In the genomic region with DNA sequence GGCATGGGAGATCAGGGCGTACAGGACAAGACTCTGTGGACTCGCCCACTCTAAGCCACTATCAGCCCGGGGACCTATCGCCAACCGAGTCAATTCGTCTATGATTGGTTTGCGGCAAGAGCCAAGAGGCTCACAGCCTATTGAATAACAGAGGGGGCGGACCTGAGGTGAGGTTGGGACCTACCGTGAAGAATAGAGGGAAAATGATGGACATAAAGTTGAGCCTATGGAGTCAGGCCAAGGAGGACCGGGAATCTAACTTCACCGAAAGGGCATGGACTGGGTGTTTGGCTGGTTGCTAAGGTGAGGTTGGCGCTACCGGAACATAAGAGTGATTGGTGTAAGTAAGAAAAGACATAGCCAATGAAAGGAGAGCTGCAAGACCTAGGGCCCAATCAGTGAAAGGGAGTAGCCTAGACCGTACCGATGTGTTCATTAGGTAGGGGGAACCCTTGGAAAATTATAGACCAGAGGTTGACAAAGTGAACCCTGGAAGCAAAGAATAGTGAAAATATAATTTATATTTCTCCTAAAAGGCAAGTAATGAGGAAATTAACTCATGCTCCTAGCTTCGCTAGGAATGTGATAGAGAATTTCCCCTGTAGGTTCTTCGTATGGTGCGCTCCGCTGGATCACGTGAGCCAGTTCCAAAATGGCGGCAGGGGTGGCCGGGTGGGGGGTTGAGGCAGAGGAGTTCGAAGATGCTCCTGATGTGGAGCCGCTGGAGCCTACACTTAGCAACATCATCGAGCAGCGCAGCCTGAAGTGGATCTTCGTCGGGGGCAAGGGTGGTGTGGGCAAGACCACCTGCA, we compare ENCODE assay signal across 8 cellular contexts. TPM values are rescaled to one million over a fixed set of nuclear protein-coding genes. Genes with fewer than 3 reads are reported as not detected.
A peak's percentile ranks its signal among the peaks of the same experiment; 100 is the strongest.
DNase-seq lines count a peak whose midpoint lies in the region; ATAC-seq and TF ChIP-seq lines count a peak whose summit lies in the region.

A gene (plus strand): TSS at position 644 of the 812 bp plus-strand sequence. CDS start 9 bp downstream, at position 653.

- no peaks in the 10 kb centered on the region for H3K9me2 ChIP-seq in Karpas-422 (replicated peaks; ENCODE audit: insufficient read depth, low read length)

- ATAC-seq in DND-41 (ENCODE audit: insufficient read depth, low read depth) (peak; percentile 90), GM21825 (IDR thresholded peaks at IDR 0.05; ENCODE audit: unreplicated experiment) (peak; percentile 67)
- ATAC-seq in naive thymus-derived CD8-positive, alpha-beta T cell, result peak; percentile 83 to 87

- peak within 1 kb of the TSS; percentile 71 to 79; a peak in 3 of 4 replicates for H3K4me3 ChIP-seq in DND-41 (ENCODE audit: low read depth in 1 of 2, low read length in 2 of 2)
- H3K4me3 ChIP-seq in Karpas-422 (ENCODE audit: low read length), result peak within 1 kb of the TSS; percentile 94
- H3K4me3 ChIP-seq in fibroblast of mammary gland (ENCODE audit: control insufficient read depth, low read depth, low read length), result peak within 1 kb of the TSS; percentile 79

- peaks cover 50% of the 10 kb centered on the region for H3K79me2 ChIP-seq in DND-41 (ENCODE audit: insufficient read depth, low read length)
- H3K79me2 ChIP-seq in Karpas-422 (ENCODE audit: low read length), result peaks cover 43% of the 10 kb centered on the region

- H3K4me2 ChIP-seq in DND-41 (ENCODE audit: insufficient read depth, low read length) (peak within 1 kb of the TSS; percentile 91), Karpas-422 (ENCODE audit: low read depth, low read length, poor library complexity, severe bottlenecking) (peak within 1 kb of the TSS; percentile 89)

- H3K4me3 Mint-ChIP-seq in activated T-helper 2 cell treated with anti-CD3 and anti-CD28 coated beads, Interferon-gamma antibody, Interleukin-2, Interleukin-4, amounts not matched to agents 10 μg/mL and 5 μg/mL and 100 μg/mL, durations not matched to agents 14 hours and 24 hours and 36 hours (ENCODE audit: low read depth), result peak within 1 kb of the TSS; percentile 98
- H3K4me3 Mint-ChIP-seq in naive thymus-derived CD8-positive, alpha-beta T cell, result peak within 1 kb of the TSS; percentile 96 to 100 (median 99)

- H3K9ac ChIP-seq in DND-41 (ENCODE audit: low read depth, low read length), result peak within 1 kb of the TSS; percentile 69
- H3K9ac ChIP-seq in Karpas-422 (ENCODE audit: low read length), result peak within 1 kb of the TSS; percentile 85

- H3K27me3 Mint-ChIP-seq in activated T-helper 2 cell treated with anti-CD3 and anti-CD28 coated beads, Interferon-gamma antibody, Interleukin-2, Interleukin-4, amounts not matched to agents 10 μg/mL and 5 μg/mL and 100 μg/mL, durations not matched to agents 14 hours and 24 hours and 36 hours (ENCODE audit: low read depth), result no peaks in the 10 kb centered on the region
- H3K27me3 Mint-ChIP-seq in naive thymus-derived CD8-positive, alpha-beta T cell, result no peaks in the 10 kb centered on the region

- peaks cover 31% of the 10 kb centered on the region for H3K36me3 Mint-ChIP-seq in activated T-helper 2 cell treated with anti-CD3 and anti-CD28 coated beads, Interferon-gamma antibody, Interleukin-2, Interleukin-4, amounts not matched to agents 10 μg/mL and 5 μg/mL and 100 μg/mL, durations not matched to agents 14 hours and 24 hours and 36 hours (ENCODE audit: low read depth)
- peaks cover 0 to 34% (median 3%) of the 10 kb centered on the region in 3 donors for H3K36me3 Mint-ChIP-seq in naive thymus-derived CD8-positive, alpha-beta T cell

- H3K9me3 ChIP-seq in DND-41 (ENCODE audit: insufficient read depth, low read length, severe bottlenecking) (no peaks in the 10 kb centered on the region), Karpas-422 (ENCODE audit: low read length) (no peaks in the 10 kb centered on the region)

- POLR2A ChIA-PET in naive thymus-derived CD8-positive, alpha-beta T cell (lab: Charles Lee), result interaction anchor here (0.8 to 7.9 kb wide), 9 partner anchors 8 to 404 kb away, joined by 3 to 158 read pairs (median 5); a partner anchor contains a TSS

- intact Hi-C loops in activated T-helper 2 cell treated with anti-CD3 and anti-CD28 coated beads, Interferon-gamma antibody, Interleukin-2, Interleukin-4, amounts not matched to agents 10 μg/mL and 5 μg/mL and 100 μg/mL, durations not matched to agents 14 hours and 24 hours and 36 hours (cut with micrococcal nuclease), result loop anchor here (1.0 kb wide), 1 partner anchor 201 kb away; a partner anchor contains a TSS

- TF ChIP-seq CTCF in DND-41 (IDR thresholded peaks at IDR 0.05; ENCODE audit: borderline replicate concordance, extremely low read depth, low read length, poor library complexity, severe bottlenecking), result no peak
- TF ChIP-seq CTCF in fibroblast of mammary gland (conservative IDR thresholded peaks at IDR 0.05; ENCODE audit: control insufficient read depth, insufficient read depth, low read depth, low read length), result no peak

- H2AFZ ChIP-seq in DND-41 (ENCODE audit: low read depth, low read length) (peak within 1 kb of the TSS; percentile 84), Karpas-422 (ENCODE audit: low read length) (peak within 1 kb of the TSS; percentile 63)

- peak within 1 kb of the TSS; percentile 78 for H3K27ac Mint-ChIP-seq in activated T-helper 2 cell treated with anti-CD3 and anti-CD28 coated beads, Interferon-gamma antibody, Interleukin-2, Interleukin-4, amounts not matched to agents 10 μg/mL and 5 μg/mL and 100 μg/mL, durations not matched to agents 14 hours and 24 hours and 36 hours
- H3K27ac Mint-ChIP-seq in naive thymus-derived CD8-positive, alpha-beta T cell, result peak within 1 kb of the TSS; percentile 93 to 100 (median 98)

- H3K4me1 Mint-ChIP-seq in activated T-helper 2 cell treated with anti-CD3 and anti-CD28 coated beads, Interferon-gamma antibody, Interleukin-2, Interleukin-4, amounts not matched to agents 10 μg/mL and 5 μg/mL and 100 μg/mL, durations not matched to agents 14 hours and 24 hours and 36 hours (ENCODE audit: low read depth), result peaks cover 29% of the 10 kb centered on the region
- H3K4me1 Mint-ChIP-seq in naive thymus-derived CD8-positive, alpha-beta T cell, result peaks cover 22 to 48% (median 44%) of the 10 kb centered on the region in 4 donors

- H3K4me1 ChIP-seq in DND-41 (ENCODE audit: insufficient read depth, low read length), result peaks cover 52% of the 10 kb centered on the region
- peaks cover 33% of the 10 kb centered on the region for H3K4me1 ChIP-seq in Karpas-422 (ENCODE audit: low read length)

- H3K27me3 ChIP-seq in DND-41 (ENCODE audit: insufficient read depth, low read length, poor library complexity) (no peaks in the 10 kb centered on the region), Karpas-422 (ENCODE audit: low read length) (no peaks in the 10 kb centered on the region)

- peak within 1 kb of the TSS; percentile 93 for H3K27ac ChIP-seq in DND-41 (ENCODE audit: low read length)
- peak within 1 kb of the TSS; percentile 70 for H3K27ac ChIP-seq in Karpas-422 (ENCODE audit: low read length)

- no peaks in the 10 kb centered on the region for H3K9me3 Mint-ChIP-seq in activated T-helper 2 cell treated with anti-CD3 and anti-CD28 coated beads, Interferon-gamma antibody, Interleukin-2, Interleukin-4, amounts not matched to agents 10 μg/mL and 5 μg/mL and 100 μg/mL, durations not matched to agents 14 hours and 24 hours and 36 hours
- H3K9me3 Mint-ChIP-seq in naive thymus-derived CD8-positive, alpha-beta T cell, result no peaks in the 10 kb centered on the region

- H3K36me3 ChIP-seq in DND-41 (ENCODE audit: insufficient read depth, low read length) (peaks cover 30% of the 10 kb centered on the region), Karpas-422 (ENCODE audit: insufficient read depth, low read length) (peaks cover 8% of the 10 kb centered on the region; the same call in 1 of the 2 replicates)

- peak; percentile 92 for DNase-seq in DND-41
- DNase-seq in Karpas-422, result peak; percentile 96
- peak; percentile 92 for DNase-seq in RPMI8226
- peak; percentile 78 for DNase-seq in activated T-helper 2 cell treated with anti-CD3 and anti-CD28 coated beads, Interferon-gamma antibody, Interleukin-2, Interleukin-4, amounts not matched to agents 10 μg/mL and 5 μg/mL and 100 μg/mL, durations not matched to agents 14 hours and 24 hours and 36 hours (ENCODE audit: low spot score)
- peak; percentile 100 for DNase-seq in fibroblast of mammary gland (ENCODE audit: low read depth)
- peak; percentile 63 to 92 (median 78) for DNase-seq in naive thymus-derived CD8-positive, alpha-beta T cell
- peak; percentile 67 to 96 (median 83) for DNase-seq in stimulated activated naive CD4-positive, alpha-beta T cell (lab: John Stamatoyannopoulos, UW)

- H4K20me1 ChIP-seq in DND-41 (ENCODE audit: insufficient read depth, low read length) (peaks cover 21% of the 10 kb centered on the region), Karpas-422 (ENCODE audit: insufficient read depth, low read depth, low read length) (peaks cover 20% of the 10 kb centered on the region)

RNA-seq across cellular contexts. Expression of the gene that starts here (rescaled TPM):
- total RNA-seq in Karpas-422 (2014; rRNA removed; shearing (Covaris generic); ENCODE audit: low replicate concordance), result 42.3 and 78.0 TPM in 2 replicates
- 62.7 and 62.8 TPM in 2 replicates for total RNA-seq in activated T-helper 2 cell treated with anti-CD3 and anti-CD28 coated beads, Interferon-gamma antibody, Interleukin-2, Interleukin-4, amounts not matched to agents 10 μg/mL and 5 μg/mL and 100 μg/mL, durations not matched to agents 14 hours and 24 hours and 36 hours
- total RNA-seq in naive thymus-derived CD8-positive, alpha-beta T cell, result 10 to 100 TPM; 26.7 to 30.9 TPM
- 10 to 100 TPM; 46.8 to 72.3 (median 55.7) TPM for polyA plus RNA-seq in naive thymus-derived CD8-positive, alpha-beta T cell

Comparison
In these comparisons a context has a peak if more than half of its experiments do, and no peak if none do; other contexts are left out.
1. Peak in every context shown above with its lines: DNase-seq, ATAC-seq, H3K4me3 ChIP-seq and H3K27ac ChIP-seq.